In genomic region chr4:68815617-68816409, GRCh38 we compare ENCODE assay signal across 1 cellular context.
A peak's percentile ranks its signal among the peaks of the same experiment; 100 is the strongest.
TF ChIP-seq lines count a peak whose summit lies in the region.
"Not testable (repeated sequence)": the region's sequence is repeated elsewhere in the genome, so short reads cannot be mapped to it uniquely, and the experiment has no call there.

UGT2B10 (plus strand) TSS chr4:68815994; CDS start chr4:68816020, 26 bp downstream.

TF ChIP-seq in HepG2, 621 proteins besides CTCF, POLR2A, EP300 and RAD21 (continued from another document and continues in another):
- peak; percentile 93 for TF ChIP-seq ZNF609 (CRISPR knock-in tag; IDR thresholded peaks at IDR 0.05; ENCODE audit: borderline replicate concordance)
- TF ChIP-seq GTF3A (CRISPR knock-in tag; conservative IDR thresholded peaks at IDR 0.05), result 0 out of 2 replicates have a peak, but pooled peaks have one; percentile 37
- TF ChIP-seq GATAD2A (CRISPR knock-in tag; IDR thresholded peaks at IDR 0.05), result peak; percentile 94
- peak; percentile 39; the same call in 1 of the 2 replicates for TF ChIP-seq NFKBIZ (CRISPR knock-in tag; IDR thresholded peaks at IDR 0.05)
- TF ChIP-seq HOXD1 (CRISPR knock-in tag; IDR thresholded peaks at IDR 0.05), result peak; percentile 76
- TF ChIP-seq TOPORS (CRISPR knock-in tag; IDR thresholded peaks at IDR 0.05), result peak; percentile 75
- peak; percentile 43; the same call in 1 of the 2 replicates for TF ChIP-seq SP5 (CRISPR knock-in tag; IDR thresholded peaks at IDR 0.05; ENCODE audit: borderline replicate concordance, low read depth)
- TF ChIP-seq ZNF331 (CRISPR knock-in tag; IDR thresholded peaks at IDR 0.05), result peak; percentile 74; the same call in 1 of the 2 replicates
- TF ChIP-seq MEF2D (CRISPR knock-in tag; IDR thresholded peaks at IDR 0.05), result peak; percentile 88
- peak; percentile 98 for TF ChIP-seq RXRB (CRISPR knock-in tag; IDR thresholded peaks at IDR 0.05; ENCODE audit: borderline replicate concordance)
- peak; percentile 27 for TF ChIP-seq SKI (IDR thresholded peaks at IDR 0.05; ENCODE audit: partially characterized antibody)
- TF ChIP-seq CEBPB (IDR thresholded peaks at IDR 0.05; ENCODE audit: borderline replicate concordance, low read depth, low read length), result peak; percentile 27; the same call in 1 of the 2 replicates
- peak; percentile 93 for TF ChIP-seq HMG20A (CRISPR knock-in tag; IDR thresholded peaks at IDR 0.05; ENCODE audit: borderline replicate concordance)
- peak; percentile 57 for TF ChIP-seq JUNB (CRISPR knock-in tag; IDR thresholded peaks at IDR 0.05; ENCODE audit: borderline replicate concordance)
- TF ChIP-seq JUN (CRISPR knock-in tag; IDR thresholded peaks at IDR 0.05), result peak; percentile 72
- peak; percentile 95 for TF ChIP-seq GATA4 (IDR thresholded peaks at IDR 0.05; ENCODE audit: borderline replicate concordance, low read depth)
- peak; percentile 50; the same call in 1 of the 2 replicates for TF ChIP-seq TBX2 (CRISPR knock-in tag; IDR thresholded peaks at IDR 0.05; ENCODE audit: borderline replicate concordance)
- peak; percentile 96 for TF ChIP-seq CREM (IDR thresholded peaks at IDR 0.05)
- TF ChIP-seq CREM (CRISPR knock-in tag; IDR thresholded peaks at IDR 0.05); HNF4G (CRISPR knock-in tag; IDR thresholded peaks at IDR 0.05; ENCODE audit: borderline replicate concordance, low read depth); TCF12 (IDR thresholded peaks at IDR 0.05): not testable (repeated sequence)
- TF ChIP-seq ATF1 (CRISPR knock-in tag; IDR thresholded peaks at IDR 0.05), result peak; percentile 47
- peak; percentile 74; the same call in 1 of the 2 replicates for TF ChIP-seq TEF (CRISPR knock-in tag; IDR thresholded peaks at IDR 0.05)
- peak; percentile 30; the same call in 1 of the 2 replicates for TF ChIP-seq MTF1 (CRISPR knock-in tag; IDR thresholded peaks at IDR 0.05)
- TF ChIP-seq RFXANK (CRISPR knock-in tag; IDR thresholded peaks at IDR 0.05), result peak; percentile 77; the same call in 1 of the 2 replicates
- peak; percentile 94 for TF ChIP-seq DRAP1 (CRISPR knock-in tag; IDR thresholded peaks at IDR 0.05)
- TF ChIP-seq ZNF503 (CRISPR knock-in tag; IDR thresholded peaks at IDR 0.05), result peak; percentile 83; the same call in 1 of the 2 replicates
- TF ChIP-seq MED13 (CRISPR knock-in tag; IDR thresholded peaks at IDR 0.05), result peak; percentile 100
- TF ChIP-seq KMT2B (CRISPR knock-in tag; IDR thresholded peaks at IDR 0.05), result 0 out of 2 replicates have a peak, but pooled peaks have one; percentile 19
- TF ChIP-seq GATAD1 (CRISPR knock-in tag; IDR thresholded peaks at IDR 0.05), result peak; percentile 37; the same call in 1 of the 2 replicates
- peak; percentile 46; the same call in 1 of the 2 replicates for TF ChIP-seq MXD4 (CRISPR knock-in tag; IDR thresholded peaks at IDR 0.05)
- TF ChIP-seq KDM6A (CRISPR knock-in tag; IDR thresholded peaks at IDR 0.05; ENCODE audit: low read depth), result peak; percentile 74
- TF ChIP-seq RCOR2 (CRISPR knock-in tag; IDR thresholded peaks at IDR 0.05), result peak; percentile 95
- TF ChIP-seq SMAD3 (CRISPR knock-in tag; IDR thresholded peaks at IDR 0.05), result peak; percentile 89
- TF ChIP-seq ZBTB7B (CRISPR knock-in tag; IDR thresholded peaks at IDR 0.05), result peak; percentile 44; the same call in 1 of the 2 replicates
- TF ChIP-seq HNF4G (IDR thresholded peaks at IDR 0.05; ENCODE audit: borderline replicate concordance, low read depth, low read length), result peak; percentile 69; the same call in 1 of the 2 replicates
- TF ChIP-seq ZBTB25 (CRISPR knock-in tag; IDR thresholded peaks at IDR 0.05), result peak; percentile 80
- TF ChIP-seq TMF1 (CRISPR knock-in tag; IDR thresholded peaks at IDR 0.05; ENCODE audit: low read depth), result peak; percentile 73; the same call in 1 of the 2 replicates
- TF ChIP-seq ZNF761 (CRISPR knock-in tag; conservative IDR thresholded peaks at IDR 0.05), result 0 out of 2 replicates have a peak, but pooled peaks have one; percentile 60
- TF ChIP-seq ZFP1 (CRISPR knock-in tag; IDR thresholded peaks at IDR 0.05), result 0 out of 2 replicates have a peak, but pooled peaks have one; percentile 50
- TF ChIP-seq TBL1XR1 (IDR thresholded peaks at IDR 0.05; ENCODE audit: borderline replicate concordance, low read length, partially characterized antibody), result peak; percentile 60
- TF ChIP-seq, protein P1, sequence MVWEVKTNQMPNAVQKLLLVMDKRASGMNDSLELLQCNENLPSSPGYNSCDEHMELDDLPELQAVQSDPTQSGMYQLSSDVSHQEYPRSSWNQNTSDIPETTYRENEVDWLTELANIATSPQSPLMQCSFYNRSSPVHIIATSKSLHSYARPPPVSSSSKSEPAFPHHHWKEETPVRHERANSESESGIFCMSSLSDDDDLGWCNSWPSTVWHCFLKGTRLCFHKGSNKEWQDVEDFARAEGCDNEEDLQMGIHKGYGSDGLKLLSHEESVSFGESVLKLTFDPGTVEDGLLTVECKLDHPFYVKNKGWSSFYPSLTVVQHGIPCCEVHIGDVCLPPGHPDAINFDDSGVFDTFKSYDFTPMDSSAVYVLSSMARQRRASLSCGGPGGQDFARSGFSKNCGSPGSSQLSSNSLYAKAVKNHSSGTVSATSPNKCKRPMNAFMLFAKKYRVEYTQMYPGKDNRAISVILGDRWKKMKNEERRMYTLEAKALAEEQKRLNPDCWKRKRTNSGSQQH (CRISPR knock-in tag; IDR thresholded peaks at IDR 0.05; ENCODE audit: low read depth), result 0 out of 2 replicates have a peak, but pooled peaks have one; percentile 58
- TF ChIP-seq ZNF543 (CRISPR knock-in tag; IDR thresholded peaks at IDR 0.05), result 0 out of 2 replicates have a peak, but pooled peaks have one; percentile 63
- TF ChIP-seq ZSCAN30 (CRISPR knock-in tag; IDR thresholded peaks at IDR 0.05), result 0 out of 2 replicates have a peak, but pooled peaks have one; percentile 44
- peak; percentile 91 for TF ChIP-seq TCF7 (IDR thresholded peaks at IDR 0.05; ENCODE audit: low read depth)
- peak; percentile 90 for TF ChIP-seq REPIN1 (CRISPR knock-in tag; IDR thresholded peaks at IDR 0.05; ENCODE audit: borderline replicate concordance, low read depth)
- TF ChIP-seq TCF12 (CRISPR knock-in tag; IDR thresholded peaks at IDR 0.05), result 0 out of 2 replicates have a peak, but pooled peaks have one; percentile 63
- TF ChIP-seq ESRRA (CRISPR knock-in tag; IDR thresholded peaks at IDR 0.05; ENCODE audit: low read depth), result peak; percentile 31; the same call in 1 of the 2 replicates
- peak; percentile 31; the same call in 1 of the 2 replicates for TF ChIP-seq HOXA5 (CRISPR knock-in tag; IDR thresholded peaks at IDR 0.05)
- TF ChIP-seq, protein P2, sequence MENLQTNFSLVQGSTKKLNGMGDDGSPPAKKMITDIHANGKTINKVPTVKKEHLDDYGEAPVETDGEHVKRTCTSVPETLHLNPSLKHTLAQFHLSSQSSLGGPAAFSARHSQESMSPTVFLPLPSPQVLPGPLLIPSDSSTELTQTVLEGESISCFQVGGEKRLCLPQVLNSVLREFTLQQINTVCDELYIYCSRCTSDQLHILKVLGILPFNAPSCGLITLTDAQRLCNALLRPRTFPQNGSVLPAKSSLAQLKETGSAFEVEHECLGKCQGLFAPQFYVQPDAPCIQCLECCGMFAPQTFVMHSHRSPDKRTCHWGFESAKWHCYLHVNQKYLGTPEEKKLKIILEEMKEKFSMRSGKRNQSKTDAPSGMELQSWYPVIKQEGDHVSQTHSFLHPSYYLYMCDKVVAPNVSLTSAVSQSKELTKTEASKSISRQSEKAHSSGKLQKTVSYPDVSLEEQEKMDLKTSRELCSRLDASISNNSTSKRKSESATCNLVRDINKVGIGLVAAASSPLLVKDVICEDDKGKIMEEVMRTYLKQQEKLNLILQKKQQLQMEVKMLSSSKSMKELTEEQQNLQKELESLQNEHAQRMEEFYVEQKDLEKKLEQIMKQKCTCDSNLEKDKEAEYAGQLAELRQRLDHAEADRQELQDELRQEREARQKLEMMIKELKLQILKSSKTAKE (CRISPR knock-in tag; IDR thresholded peaks at IDR 0.05; ENCODE audit: borderline replicate concordance), result peak; percentile 55; the same call in 1 of the 2 replicates
- peak; percentile 68 for TF ChIP-seq THAP11 (CRISPR knock-in tag; IDR thresholded peaks at IDR 0.05)
- TF ChIP-seq ZNF792 (CRISPR knock-in tag; IDR thresholded peaks at IDR 0.05), result peak; percentile 62
- TF ChIP-seq, protein P3, sequence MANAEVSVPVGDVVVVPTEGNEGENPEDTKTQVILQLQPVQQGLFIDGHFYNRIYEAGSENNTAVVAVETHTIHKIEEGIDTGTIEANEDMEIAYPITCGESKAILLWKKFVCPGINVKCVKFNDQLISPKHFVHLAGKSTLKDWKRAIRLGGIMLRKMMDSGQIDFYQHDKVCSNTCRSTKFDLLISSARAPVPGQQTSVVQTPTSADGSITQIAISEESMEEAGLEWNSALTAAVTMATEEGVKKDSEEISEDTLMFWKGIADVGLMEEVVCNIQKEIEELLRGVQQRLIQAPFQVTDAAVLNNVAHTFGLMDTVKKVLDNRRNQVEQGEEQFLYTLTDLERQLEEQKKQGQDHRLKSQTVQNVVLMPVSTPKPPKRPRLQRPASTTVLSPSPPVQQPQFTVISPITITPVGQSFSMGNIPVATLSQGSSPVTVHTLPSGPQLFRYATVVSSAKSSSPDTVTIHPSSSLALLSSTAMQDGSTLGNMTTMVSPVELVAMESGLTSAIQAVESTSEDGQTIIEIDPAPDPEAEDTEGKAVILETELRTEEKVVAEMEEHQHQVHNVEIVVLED (CRISPR knock-in tag; IDR thresholded peaks at IDR 0.05; ENCODE audit: borderline replicate concordance), result peak; percentile 38; the same call in 1 of the 2 replicates
